Comparison of ENCODE assay signal across 2 cellular contexts in the genomic region with DNA sequence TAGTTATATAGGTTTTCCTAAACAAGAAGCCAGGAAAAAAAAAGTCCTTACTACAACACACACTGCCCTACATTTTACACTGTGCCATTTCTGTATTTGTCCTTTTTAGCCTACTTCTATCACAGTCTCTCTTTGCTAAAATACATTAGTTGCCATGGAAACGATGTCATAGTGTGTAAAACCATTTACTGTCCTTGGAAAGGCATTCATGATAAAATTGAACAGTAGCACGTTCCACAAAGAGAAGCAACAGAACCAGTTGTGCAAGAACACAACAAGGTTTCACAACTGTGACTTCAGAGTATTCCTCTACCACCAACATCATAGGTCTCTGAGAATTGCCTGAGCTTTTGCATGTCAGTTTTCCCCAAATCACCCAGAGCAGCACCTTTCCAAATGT.
TF ChIP-seq lines count a peak whose summit lies in the region.

No MANE protein-coding gene starts in this region.

TF ChIP-seq in HEK293, 187 proteins besides CTCF, POLR2A, EP300 and RAD21 (continued from another document):
- peak; percentile 45; the same call in 1 of the 2 replicates for TF ChIP-seq SCRT2 (tag by site-specific recombination; IDR thresholded peaks at IDR 0.05)
- TF ChIP-seq, protein P1, sequence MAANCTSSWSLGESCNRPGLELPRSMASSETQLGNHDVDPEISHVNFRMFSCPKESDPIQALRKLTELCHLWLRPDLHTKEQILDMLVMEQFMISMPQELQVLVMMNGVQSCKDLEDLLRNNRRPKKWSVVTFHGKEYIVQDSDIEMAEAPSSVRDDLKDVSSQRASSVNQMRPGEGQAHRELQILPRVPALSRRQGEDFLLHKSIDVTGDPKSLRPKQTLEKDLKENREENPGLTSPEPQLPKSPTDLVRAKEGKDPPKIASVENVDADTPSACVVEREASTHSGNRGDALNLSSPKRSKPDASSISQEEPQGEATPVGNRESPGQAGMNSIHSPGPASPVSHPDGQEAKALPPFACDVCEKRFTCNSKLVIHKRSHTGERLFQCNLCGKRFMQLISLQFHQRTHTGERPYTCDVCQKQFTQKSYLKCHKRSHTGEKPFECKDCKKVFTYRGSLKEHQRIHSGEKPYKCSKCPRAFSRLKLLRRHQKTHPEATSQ (tag by site-specific recombination; IDR thresholded peaks at IDR 0.05) = no peak

TF ChIP-seq in HepG2, 621 proteins besides CTCF, POLR2A, EP300 and RAD21 (continued from another document):
- TF ChIP-seq, protein P2, sequence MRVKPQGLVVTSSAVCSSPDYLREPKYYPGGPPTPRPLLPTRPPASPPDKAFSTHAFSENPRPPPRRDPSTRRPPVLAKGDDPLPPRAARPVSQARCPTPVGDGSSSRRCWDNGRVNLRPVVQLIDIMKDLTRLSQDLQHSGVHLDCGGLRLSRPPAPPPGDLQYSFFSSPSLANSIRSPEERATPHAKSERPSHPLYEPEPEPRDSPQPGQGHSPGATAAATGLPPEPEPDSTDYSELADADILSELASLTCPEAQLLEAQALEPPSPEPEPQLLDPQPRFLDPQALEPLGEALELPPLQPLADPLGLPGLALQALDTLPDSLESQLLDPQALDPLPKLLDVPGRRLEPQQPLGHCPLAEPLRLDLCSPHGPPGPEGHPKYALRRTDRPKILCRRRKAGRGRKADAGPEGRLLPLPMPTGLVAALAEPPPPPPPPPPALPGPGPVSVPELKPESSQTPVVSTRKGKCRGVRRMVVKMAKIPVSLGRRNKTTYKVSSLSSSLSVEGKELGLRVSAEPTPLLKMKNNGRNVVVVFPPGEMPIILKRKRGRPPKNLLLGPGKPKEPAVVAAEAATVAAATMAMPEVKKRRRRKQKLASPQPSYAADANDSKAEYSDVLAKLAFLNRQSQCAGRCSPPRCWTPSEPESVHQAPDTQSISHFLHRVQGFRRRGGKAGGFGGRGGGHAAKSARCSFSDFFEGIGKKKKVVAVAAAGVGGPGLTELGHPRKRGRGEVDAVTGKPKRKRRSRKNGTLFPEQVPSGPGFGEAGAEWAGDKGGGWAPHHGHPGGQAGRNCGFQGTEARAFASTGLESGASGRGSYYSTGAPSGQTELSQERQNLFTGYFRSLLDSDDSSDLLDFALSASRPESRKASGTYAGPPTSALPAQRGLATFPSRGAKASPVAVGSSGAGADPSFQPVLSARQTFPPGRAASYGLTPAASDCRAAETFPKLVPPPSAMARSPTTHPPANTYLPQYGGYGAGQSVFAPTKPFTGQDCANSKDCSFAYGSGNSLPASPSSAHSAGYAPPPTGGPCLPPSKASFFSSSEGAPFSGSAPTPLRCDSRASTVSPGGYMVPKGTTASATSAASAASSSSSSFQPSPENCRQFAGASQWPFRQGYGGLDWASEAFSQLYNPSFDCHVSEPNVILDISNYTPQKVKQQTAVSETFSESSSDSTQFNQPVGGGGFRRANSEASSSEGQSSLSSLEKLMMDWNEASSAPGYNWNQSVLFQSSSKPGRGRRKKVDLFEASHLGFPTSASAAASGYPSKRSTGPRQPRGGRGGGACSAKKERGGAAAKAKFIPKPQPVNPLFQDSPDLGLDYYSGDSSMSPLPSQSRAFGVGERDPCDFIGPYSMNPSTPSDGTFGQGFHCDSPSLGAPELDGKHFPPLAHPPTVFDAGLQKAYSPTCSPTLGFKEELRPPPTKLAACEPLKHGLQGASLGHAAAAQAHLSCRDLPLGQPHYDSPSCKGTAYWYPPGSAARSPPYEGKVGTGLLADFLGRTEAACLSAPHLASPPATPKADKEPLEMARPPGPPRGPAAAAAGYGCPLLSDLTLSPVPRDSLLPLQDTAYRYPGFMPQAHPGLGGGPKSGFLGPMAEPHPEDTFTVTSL (CRISPR knock-in tag; IDR thresholded peaks at IDR 0.05; ENCODE audit: borderline replicate concordance) = no peak
- TF ChIP-seq, protein P3, sequence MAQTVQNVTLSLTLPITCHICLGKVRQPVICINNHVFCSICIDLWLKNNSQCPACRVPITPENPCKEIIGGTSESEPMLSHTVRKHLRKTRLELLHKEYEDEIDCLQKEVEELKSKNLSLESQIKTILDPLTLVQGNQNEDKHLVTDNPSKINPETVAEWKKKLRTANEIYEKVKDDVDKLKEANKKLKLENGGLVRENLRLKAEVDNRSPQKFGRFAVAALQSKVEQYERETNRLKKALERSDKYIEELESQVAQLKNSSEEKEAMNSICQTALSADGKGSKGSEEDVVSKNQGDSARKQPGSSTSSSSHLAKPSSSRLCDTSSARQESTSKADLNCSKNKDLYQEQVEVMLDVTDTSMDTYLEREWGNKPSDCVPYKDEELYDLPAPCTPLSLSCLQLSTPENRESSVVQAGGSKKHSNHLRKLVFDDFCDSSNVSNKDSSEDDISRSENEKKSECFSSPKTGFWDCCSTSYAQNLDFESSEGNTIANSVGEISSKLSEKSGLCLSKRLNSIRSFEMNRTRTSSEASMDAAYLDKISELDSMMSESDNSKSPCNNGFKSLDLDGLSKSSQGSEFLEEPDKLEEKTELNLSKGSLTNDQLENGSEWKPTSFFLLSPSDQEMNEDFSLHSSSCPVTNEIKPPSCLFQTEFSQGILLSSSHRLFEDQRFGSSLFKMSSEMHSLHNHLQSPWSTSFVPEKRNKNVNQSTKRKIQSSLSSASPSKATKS (CRISPR knock-in tag; IDR thresholded peaks at IDR 0.05) = no peak
- TF ChIP-seq CEBPG (CRISPR knock-in tag; IDR thresholded peaks at IDR 0.05) (peak; percentile 83), GATA4 (IDR thresholded peaks at IDR 0.05; ENCODE audit: borderline replicate concordance, low read depth) (no peak), ZNF841 (CRISPR knock-in tag; IDR thresholded peaks at IDR 0.05; ENCODE audit: borderline replicate concordance) (no peak), ATM (IDR thresholded peaks at IDR 0.05; ENCODE audit: borderline replicate concordance) (no peak), CEBPB (IDR thresholded peaks at IDR 0.05; ENCODE audit: borderline replicate concordance, low read depth, low read length) (peak; percentile 97), ZMYM3 (CRISPR knock-in tag; IDR thresholded peaks at IDR 0.05) (no peak), MIER3 (CRISPR knock-in tag; IDR thresholded peaks at IDR 0.05; ENCODE audit: borderline replicate concordance) (no peak), SOX13 (IDR thresholded peaks at IDR 0.05) (no peak), SOX13 (CRISPR knock-in tag; conservative IDR thresholded peaks at IDR 0.05 in 1 of 2, IDR thresholded peaks at IDR 0.05 in 1 of 2) (peak in 1 of 2 experiments; percentile 26; a peak in 1 of 4 replicates), SNRNP70 (IDR thresholded peaks at IDR 0.05; ENCODE audit: low read depth, low read length) (no peak), NKX3-1 (CRISPR knock-in tag; IDR thresholded peaks at IDR 0.05) (no peak), SIX1 (CRISPR knock-in tag; IDR thresholded peaks at IDR 0.05; ENCODE audit: borderline replicate concordance) (no peak), RFX1 (IDR thresholded peaks at IDR 0.05) (peak; percentile 45; the same call in 1 of the 2 replicates), SOX6 (IDR thresholded peaks at IDR 0.05) (no peak), SOX6 (CRISPR knock-in tag; IDR thresholded peaks at IDR 0.05) (no peak), ZNF235 (CRISPR knock-in tag; IDR thresholded peaks at IDR 0.05; ENCODE audit: borderline replicate concordance) (no peak), SMARCC2 (IDR thresholded peaks at IDR 0.05) (no peak)
- TF ChIP-seq, protein P4, sequence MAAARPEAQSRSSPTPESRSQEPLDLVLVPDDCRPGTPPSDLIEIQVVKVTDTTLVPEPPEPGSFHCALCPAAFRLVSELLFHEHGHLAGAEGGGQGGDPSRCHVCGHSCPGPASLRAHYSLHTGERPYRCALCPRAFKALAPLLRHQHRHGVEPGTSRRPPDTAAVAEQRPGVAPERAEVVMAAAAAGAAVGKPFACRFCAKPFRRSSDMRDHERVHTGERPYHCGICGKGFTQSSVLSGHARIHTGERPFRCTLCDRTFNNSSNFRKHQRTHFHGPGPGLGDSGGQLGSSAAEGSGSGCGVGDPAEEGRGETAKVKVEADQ (CRISPR knock-in tag; IDR thresholded peaks at IDR 0.05; ENCODE audit: borderline replicate concordance) = no peak
- TF ChIP-seq, protein P5, sequence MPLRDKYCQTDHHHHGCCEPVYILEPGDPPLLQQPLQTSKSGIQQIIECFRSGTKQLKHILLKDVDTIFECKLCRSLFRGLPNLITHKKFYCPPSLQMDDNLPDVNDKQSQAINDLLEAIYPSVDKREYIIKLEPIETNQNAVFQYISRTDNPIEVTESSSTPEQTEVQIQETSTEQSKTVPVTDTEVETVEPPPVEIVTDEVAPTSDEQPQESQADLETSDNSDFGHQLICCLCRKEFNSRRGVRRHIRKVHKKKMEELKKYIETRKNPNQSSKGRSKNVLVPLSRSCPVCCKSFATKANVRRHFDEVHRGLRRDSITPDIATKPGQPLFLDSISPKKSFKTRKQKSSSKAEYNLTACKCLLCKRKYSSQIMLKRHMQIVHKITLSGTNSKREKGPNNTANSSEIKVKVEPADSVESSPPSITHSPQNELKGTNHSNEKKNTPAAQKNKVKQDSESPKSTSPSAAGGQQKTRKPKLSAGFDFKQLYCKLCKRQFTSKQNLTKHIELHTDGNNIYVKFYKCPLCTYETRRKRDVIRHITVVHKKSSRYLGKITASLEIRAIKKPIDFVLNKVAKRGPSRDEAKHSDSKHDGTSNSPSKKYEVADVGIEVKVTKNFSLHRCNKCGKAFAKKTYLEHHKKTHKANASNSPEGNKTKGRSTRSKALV (CRISPR knock-in tag; IDR thresholded peaks at IDR 0.05) = no peak
- TF ChIP-seq, protein P6, sequence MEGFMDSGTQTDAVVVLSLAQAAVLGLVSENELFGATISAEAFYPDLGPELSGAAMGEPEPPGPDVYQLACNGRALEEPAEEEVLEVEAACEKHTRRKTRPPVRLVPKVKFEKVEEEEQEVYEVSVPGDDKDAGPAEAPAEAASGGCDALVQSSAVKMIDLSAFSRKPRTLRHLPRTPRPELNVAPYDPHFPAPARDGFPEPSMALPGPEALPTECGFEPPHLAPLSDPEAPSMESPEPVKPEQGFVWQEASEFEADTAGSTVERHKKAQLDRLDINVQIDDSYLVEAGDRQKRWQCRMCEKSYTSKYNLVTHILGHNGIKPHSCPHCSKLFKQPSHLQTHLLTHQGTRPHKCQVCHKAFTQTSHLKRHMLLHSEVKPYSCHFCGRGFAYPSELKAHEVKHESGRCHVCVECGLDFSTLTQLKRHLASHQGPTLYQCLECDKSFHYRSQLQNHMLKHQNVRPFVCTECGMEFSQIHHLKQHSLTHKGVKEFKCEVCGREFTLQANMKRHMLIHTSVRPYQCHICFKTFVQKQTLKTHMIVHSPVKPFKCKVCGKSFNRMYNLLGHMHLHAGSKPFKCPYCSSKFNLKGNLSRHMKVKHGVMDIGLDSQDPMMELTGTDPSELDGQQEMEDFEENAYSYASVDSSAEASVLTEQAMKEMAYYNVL (CRISPR knock-in tag; IDR thresholded peaks at IDR 0.05; ENCODE audit: borderline replicate concordance) = no peak
TF ChIP-seq in HepG2: peak in this region for 4.
